26 cellular contexts compared by ENCODE assay signal in genomic region chr10:114943000-114943399, GRCh38.
"Had no signal": no experiment of that assay in that cellular context is flagged by ENCODE, and none has a peak within 500 bp of the region (broad histone marks: within the 10 kb centered on the region; RNA-seq: fewer than 3 reads in every experiment).

No MANE protein-coding gene starts in this region.

- H3K9me3 Mint-ChIP-seq: effector memory CD8-positive, alpha-beta T cell; memory B cell; natural killer cell; stimulated activated naive CD8-positive, alpha-beta T cell treated with anti-CD3 and anti-CD28 coated beads, Interleukin-15, amount 100 ng/mL, for 72 hours had no signal

- ATAC-seq: effector memory CD8-positive, alpha-beta T cell; left colon; natural killer cell; sciatic nerve; stimulated activated naive CD8-positive, alpha-beta T cell treated with anti-CD3 and anti-CD28 coated beads, Interleukin-15, amount 100 ng/mL, for 72 hours had no signal

- H3K9me3 ChIP-seq: esophagus squamous epithelium, ovary, thyroid gland, vagina had no signal

- H3K27ac ChIP-seq: esophagus squamous epithelium, ovary, thyroid gland, vagina had no signal

- H3K27ac Mint-ChIP-seq: effector memory CD8-positive, alpha-beta T cell; memory B cell; natural killer cell had no signal

- DNase-seq: cortex of kidney; effector memory CD8-positive, alpha-beta T cell; erythroblast; esophagus squamous epithelium; foreskin melanocyte; head of caudate nucleus; hippocampal formation; left colon; natural killer cell; occipital lobe; ovary; posterior cingulate gyrus; retina; stimulated activated CD4-positive, alpha-beta T cell treated with anti-CD3 and anti-CD28 coated beads, Interleukin-12 subunit alpha, Interleukin-12 subunit beta, amount 100 ng/mL, for 4 hours; stimulated activated CD4-positive, alpha-beta T cell treated with anti-CD3 and anti-CD28 coated beads, Interleukin-1b, Interleukin-23, amount 100 ng/mL, for 48 hours; stimulated activated CD4-positive, alpha-beta T cell treated with anti-CD3 and anti-CD28 coated beads, Interleukin-4, amount 100 ng/mL, for 1 hour; stimulated activated CD8-positive, alpha-beta memory T cell treated with anti-CD3 and anti-CD28 coated beads, Interleukin-4, amount 100 ng/mL, for 48 hours; stimulated activated naive CD4-positive, alpha-beta T cell; stimulated activated naive CD8-positive, alpha-beta T cell treated with anti-CD3 and anti-CD28 coated beads, Interleukin-15, amount 100 ng/mL, for 72 hours; thyroid gland; trophoblast cell had no signal

- H3K36me3 ChIP-seq: ovary had no signal

- H3K27me3 ChIP-seq: esophagus squamous epithelium, ovary, thyroid gland, vagina had no signal

- H3K4me3 Mint-ChIP-seq: effector memory CD8-positive, alpha-beta T cell; memory B cell; natural killer cell; stimulated activated naive CD8-positive, alpha-beta T cell treated with anti-CD3 and anti-CD28 coated beads, Interleukin-15, amount 100 ng/mL, for 72 hours had no signal

- H3K27me3 Mint-ChIP-seq: effector memory CD8-positive, alpha-beta T cell; memory B cell; stimulated activated naive CD8-positive, alpha-beta T cell treated with anti-CD3 and anti-CD28 coated beads, Interleukin-15, amount 100 ng/mL, for 72 hours had no signal

- H3K4me3 ChIP-seq: esophagus squamous epithelium, lung, ovary, smooth muscle cell, thyroid gland, vagina had no signal
